Comparison of ENCODE assay signal across 2 cellular contexts in genomic region chr14:105066285-105067071, GRCh38.
TF ChIP-seq lines count a peak whose summit lies in the region.

No MANE protein-coding gene starts in this region.

TF ChIP-seq in HepG2, 621 proteins besides CTCF, POLR2A, EP300 and RAD21:
- TF ChIP-seq ZBTB20 (CRISPR knock-in tag; IDR thresholded peaks at IDR 0.05; ENCODE audit: borderline replicate concordance, low read depth) (no peak), DMTF1 (CRISPR knock-in tag; IDR thresholded peaks at IDR 0.05) (no peak), KDM6A (CRISPR knock-in tag; IDR thresholded peaks at IDR 0.05; ENCODE audit: low read depth) (no peak), ZFX (CRISPR knock-in tag; IDR thresholded peaks at IDR 0.05; ENCODE audit: low read depth) (no peak), ZBTB38 (CRISPR knock-in tag; IDR thresholded peaks at IDR 0.05) (no peak), NAIF1 (CRISPR knock-in tag; IDR thresholded peaks at IDR 0.05; ENCODE audit: borderline replicate concordance) (no peak), CCDC6 (CRISPR knock-in tag; IDR thresholded peaks at IDR 0.05) (no peak), ZNF224 (CRISPR knock-in tag; IDR thresholded peaks at IDR 0.05) (no peak), ASH2L (IDR thresholded peaks at IDR 0.05; ENCODE audit: insufficient read length, low read depth, low read length) (no peak), CSRNP2 (CRISPR knock-in tag; conservative IDR thresholded peaks at IDR 0.05; ENCODE audit: low read depth) (no peak), ZNF430 (CRISPR knock-in tag; IDR thresholded peaks at IDR 0.05) (no peak), MIER3 (CRISPR knock-in tag; IDR thresholded peaks at IDR 0.05; ENCODE audit: borderline replicate concordance) (no peak), HOXA7 (CRISPR knock-in tag; IDR thresholded peaks at IDR 0.05) (no peak)
- TF ChIP-seq, protein P1, sequence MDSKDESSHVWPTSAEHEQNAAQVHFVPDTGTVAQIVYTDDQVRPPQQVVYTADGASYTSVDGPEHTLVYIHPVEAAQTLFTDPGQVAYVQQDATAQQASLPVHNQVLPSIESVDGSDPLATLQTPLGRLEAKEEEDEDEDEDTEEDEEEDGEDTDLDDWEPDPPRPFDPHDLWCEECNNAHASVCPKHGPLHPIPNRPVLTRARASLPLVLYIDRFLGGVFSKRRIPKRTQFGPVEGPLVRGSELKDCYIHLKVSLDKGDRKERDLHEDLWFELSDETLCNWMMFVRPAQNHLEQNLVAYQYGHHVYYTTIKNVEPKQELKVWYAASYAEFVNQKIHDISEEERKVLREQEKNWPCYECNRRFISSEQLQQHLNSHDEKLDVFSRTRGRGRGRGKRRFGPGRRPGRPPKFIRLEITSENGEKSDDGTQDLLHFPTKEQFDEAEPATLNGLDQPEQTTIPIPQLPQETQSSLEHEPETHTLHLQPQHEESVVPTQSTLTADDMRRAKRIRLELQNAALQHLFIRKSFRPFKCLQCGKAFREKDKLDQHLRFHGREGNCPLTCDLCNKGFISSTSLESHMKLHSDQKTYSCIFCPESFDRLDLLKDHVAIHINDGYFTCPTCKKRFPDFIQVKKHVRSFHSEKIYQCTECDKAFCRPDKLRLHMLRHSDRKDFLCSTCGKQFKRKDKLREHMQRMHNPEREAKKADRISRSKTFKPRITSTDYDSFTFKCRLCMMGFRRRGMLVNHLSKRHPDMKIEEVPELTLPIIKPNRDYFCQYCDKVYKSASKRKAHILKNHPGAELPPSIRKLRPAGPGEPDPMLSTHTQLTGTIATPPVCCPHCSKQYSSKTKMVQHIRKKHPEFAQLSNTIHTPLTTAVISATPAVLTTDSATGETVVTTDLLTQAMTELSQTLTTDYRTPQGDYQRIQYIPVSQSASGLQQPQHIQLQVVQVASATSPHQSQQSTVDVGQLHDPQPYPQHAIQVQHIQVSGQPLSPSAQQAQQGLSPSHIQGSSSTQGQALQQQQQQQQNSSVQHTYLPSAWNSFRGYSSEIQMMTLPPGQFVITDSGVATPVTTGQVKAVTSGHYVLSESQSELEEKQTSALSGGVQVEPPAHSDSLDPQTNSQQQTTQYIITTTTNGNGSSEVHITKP (CRISPR knock-in tag; IDR thresholded peaks at IDR 0.05; ENCODE audit: low read depth) = no peak

TF ChIP-seq in GM23338, 12 proteins besides CTCF, POLR2A, EP300 and RAD21:
- no peak for TF ChIP-seq POLR2AphosphoS5 (IDR thresholded peaks at IDR 0.05; ENCODE audit: low read depth)
- no peak for TF ChIP-seq ZNF331 (CRISPR knock-in tag; IDR thresholded peaks at IDR 0.05; ENCODE audit: low read depth)
- no peak for TF ChIP-seq EZH2phosphoT487 (IDR thresholded peaks at IDR 0.05; ENCODE audit: unreplicated experiment)
- TF ChIP-seq, protein P2, sequence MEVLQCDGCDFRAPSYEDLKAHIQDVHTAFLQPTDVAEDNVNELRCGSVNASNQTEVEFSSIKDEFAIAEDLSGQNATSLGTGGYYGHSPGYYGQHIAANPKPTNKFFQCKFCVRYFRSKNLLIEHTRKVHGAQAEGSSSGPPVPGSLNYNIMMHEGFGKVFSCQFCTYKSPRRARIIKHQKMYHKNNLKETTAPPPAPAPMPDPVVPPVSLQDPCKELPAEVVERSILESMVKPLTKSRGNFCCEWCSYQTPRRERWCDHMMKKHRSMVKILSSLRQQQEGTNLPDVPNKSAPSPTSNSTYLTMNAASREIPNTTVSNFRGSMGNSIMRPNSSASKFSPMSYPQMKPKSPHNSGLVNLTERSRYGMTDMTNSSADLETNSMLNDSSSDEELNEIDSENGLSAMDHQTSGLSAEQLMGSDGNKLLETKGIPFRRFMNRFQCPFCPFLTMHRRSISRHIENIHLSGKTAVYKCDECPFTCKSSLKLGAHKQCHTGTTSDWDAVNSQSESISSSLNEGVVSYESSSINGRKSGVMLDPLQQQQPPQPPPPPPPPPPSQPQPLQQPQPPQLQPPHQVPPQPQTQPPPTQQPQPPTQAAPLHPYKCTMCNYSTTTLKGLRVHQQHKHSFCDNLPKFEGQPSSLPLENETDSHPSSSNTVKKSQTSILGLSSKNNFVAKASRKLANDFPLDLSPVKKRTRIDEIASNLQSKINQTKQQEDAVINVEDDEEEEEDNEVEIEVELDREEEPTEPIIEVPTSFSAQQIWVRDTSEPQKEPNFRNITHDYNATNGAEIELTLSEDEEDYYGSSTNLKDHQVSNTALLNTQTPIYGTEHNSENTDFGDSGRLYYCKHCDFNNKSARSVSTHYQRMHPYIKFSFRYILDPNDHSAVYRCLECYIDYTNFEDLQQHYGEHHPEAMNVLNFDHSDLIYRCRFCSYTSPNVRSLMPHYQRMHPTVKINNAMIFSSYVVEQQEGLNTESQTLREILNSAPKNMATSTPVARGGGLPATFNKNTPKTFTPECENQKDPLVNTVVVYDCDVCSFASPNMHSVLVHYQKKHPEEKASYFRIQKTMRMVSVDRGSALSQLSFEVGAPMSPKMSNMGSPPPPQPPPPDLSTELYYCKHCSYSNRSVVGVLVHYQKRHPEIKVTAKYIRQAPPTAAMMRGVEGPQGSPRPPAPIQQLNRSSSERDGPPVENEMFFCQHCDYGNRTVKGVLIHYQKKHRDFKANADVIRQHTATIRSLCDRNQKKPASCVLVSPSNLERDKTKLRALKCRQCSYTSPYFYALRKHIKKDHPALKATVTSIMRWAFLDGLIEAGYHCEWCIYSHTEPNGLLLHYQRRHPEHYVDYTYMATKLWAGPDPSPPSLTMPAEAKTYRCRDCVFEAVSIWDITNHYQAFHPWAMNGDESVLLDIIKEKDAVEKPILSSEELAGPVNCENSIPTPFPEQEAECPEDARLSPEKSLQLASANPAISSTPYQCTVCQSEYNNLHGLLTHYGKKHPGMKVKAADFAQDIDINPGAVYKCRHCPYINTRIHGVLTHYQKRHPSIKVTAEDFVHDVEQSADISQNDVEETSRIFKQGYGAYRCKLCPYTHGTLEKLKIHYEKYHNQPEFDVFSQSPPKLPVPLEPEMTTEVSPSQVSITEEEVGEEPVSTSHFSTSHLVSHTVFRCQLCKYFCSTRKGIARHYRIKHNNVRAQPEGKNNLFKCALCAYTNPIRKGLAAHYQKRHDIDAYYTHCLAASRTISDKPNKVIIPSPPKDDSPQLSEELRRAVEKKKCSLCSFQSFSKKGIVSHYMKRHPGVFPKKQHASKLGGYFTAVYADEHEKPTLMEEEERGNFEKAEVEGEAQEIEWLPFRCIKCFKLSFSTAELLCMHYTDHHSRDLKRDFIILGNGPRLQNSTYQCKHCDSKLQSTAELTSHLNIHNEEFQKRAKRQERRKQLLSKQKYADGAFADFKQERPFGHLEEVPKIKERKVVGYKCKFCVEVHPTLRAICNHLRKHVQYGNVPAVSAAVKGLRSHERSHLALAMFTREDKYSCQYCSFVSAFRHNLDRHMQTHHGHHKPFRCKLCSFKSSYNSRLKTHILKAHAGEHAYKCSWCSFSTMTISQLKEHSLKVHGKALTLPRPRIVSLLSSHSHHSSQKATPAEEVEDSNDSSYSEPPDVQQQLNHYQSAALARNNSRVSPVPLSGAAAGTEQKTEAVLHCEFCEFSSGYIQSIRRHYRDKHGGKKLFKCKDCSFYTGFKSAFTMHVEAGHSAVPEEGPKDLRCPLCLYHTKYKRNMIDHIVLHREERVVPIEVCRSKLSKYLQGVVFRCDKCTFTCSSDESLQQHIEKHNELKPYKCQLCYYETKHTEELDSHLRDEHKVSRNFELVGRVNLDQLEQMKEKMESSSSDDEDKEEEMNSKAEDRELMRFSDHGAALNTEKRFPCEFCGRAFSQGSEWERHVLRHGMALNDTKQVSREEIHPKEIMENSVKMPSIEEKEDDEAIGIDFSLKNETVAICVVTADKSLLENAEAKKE (CRISPR knock-in tag; IDR thresholded peaks at IDR 0.05) = no peak
- no peak for TF ChIP-seq CREB1 (CRISPR knock-in tag; IDR thresholded peaks at IDR 0.05; ENCODE audit: low read depth)
- TF ChIP-seq, protein P3, sequence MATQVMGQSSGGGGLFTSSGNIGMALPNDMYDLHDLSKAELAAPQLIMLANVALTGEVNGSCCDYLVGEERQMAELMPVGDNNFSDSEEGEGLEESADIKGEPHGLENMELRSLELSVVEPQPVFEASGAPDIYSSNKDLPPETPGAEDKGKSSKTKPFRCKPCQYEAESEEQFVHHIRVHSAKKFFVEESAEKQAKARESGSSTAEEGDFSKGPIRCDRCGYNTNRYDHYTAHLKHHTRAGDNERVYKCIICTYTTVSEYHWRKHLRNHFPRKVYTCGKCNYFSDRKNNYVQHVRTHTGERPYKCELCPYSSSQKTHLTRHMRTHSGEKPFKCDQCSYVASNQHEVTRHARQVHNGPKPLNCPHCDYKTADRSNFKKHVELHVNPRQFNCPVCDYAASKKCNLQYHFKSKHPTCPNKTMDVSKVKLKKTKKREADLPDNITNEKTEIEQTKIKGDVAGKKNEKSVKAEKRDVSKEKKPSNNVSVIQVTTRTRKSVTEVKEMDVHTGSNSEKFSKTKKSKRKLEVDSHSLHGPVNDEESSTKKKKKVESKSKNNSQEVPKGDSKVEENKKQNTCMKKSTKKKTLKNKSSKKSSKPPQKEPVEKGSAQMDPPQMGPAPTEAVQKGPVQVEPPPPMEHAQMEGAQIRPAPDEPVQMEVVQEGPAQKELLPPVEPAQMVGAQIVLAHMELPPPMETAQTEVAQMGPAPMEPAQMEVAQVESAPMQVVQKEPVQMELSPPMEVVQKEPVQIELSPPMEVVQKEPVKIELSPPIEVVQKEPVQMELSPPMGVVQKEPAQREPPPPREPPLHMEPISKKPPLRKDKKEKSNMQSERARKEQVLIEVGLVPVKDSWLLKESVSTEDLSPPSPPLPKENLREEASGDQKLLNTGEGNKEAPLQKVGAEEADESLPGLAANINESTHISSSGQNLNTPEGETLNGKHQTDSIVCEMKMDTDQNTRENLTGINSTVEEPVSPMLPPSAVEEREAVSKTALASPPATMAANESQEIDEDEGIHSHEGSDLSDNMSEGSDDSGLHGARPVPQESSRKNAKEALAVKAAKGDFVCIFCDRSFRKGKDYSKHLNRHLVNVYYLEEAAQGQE (IDR thresholded peaks at IDR 0.05; ENCODE audit: unreplicated experiment) = no peak
- TF ChIP-seq JUNB (IDR thresholded peaks at IDR 0.05; ENCODE audit: unreplicated experiment) = no peak
- TF ChIP-seq EZH2 (IDR thresholded peaks at IDR 0.05; ENCODE audit: low read depth, unreplicated experiment) = no peak
- TF ChIP-seq STAT1 (IDR thresholded peaks at IDR 0.05; ENCODE audit: unreplicated experiment) = no peak
- no peak for TF ChIP-seq ETS1 (IDR thresholded peaks at IDR 0.05)
- no peak for TF ChIP-seq ZNF114 (CRISPR knock-in tag; IDR thresholded peaks at IDR 0.05)
- TF ChIP-seq NANOG (IDR thresholded peaks at IDR 0.05; ENCODE audit: borderline replicate concordance) = no peak
